ENCODE assay signal across 1 cellular context in genomic region chr17:74773871-74774286, GRCh38.
TF ChIP-seq lines count a peak whose summit lies in the region.

No MANE protein-coding gene starts in this region.

TF ChIP-seq in GM23338, 12 proteins besides CTCF, POLR2A, EP300 and RAD21 (continued from another document):
- no peak for TF ChIP-seq ZNF462 (CRISPR knock-in tag; IDR thresholded peaks at IDR 0.05)
- TF ChIP-seq JUNB (IDR thresholded peaks at IDR 0.05; ENCODE audit: unreplicated experiment), result no peak
- TF ChIP-seq EZH2phosphoT487 (IDR thresholded peaks at IDR 0.05; ENCODE audit: unreplicated experiment), result no peak
